In genomic region chr17:7572338-7572587, GRCh38 we compare ENCODE assay signal across 8 cellular contexts. TPM values are rescaled to one million over a fixed set of nuclear protein-coding genes. Genes with fewer than 3 reads are reported as not detected.
DNase-seq lines count a peak whose midpoint lies in the region; ATAC-seq and TF ChIP-seq lines count a peak whose summit lies in the region.

No MANE protein-coding gene starts in this region.

- ATAC-seq in GM18867 (IDR thresholded peaks at IDR 0.05; ENCODE audit: unreplicated experiment) (peak; percentile 86), GM19035 (IDR thresholded peaks at IDR 0.05; ENCODE audit: unreplicated experiment) (no peak)

- H3K4me3 ChIP-seq in Loucy (ENCODE audit: low read length, poor library complexity, severe bottlenecking) = peak overlapping the region; percentile 79
- peak overlapping the region; percentile 69 to 82 for H3K4me3 ChIP-seq in duodenal mucosa (ENCODE audit: low read depth in 1 of 2, low read length in 2 of 2)
- H3K4me3 ChIP-seq in neural progenitor cell = peak overlapping the region; percentile 42

- H3K4me3 Mint-ChIP-seq in neural progenitor cell = peak overlapping the region; percentile 100

- H3K36me3 ChIP-seq in Loucy (ENCODE audit: insufficient read depth, low read length) (peaks cover 54% of the 10 kb centered on the region), duodenal mucosa (ENCODE audit: control insufficient read depth in 1 of 2, insufficient read depth in 2 of 2, low read length in 2 of 2) (peaks cover 55 to 58% of the 10 kb centered on the region in 2 donors), neural progenitor cell (peaks cover 17% of the 10 kb centered on the region)

- H3K4me1 ChIP-seq in Loucy (ENCODE audit: insufficient read depth, low read length, poor library complexity, severe bottlenecking) (peaks cover 24% of the 10 kb centered on the region), duodenal mucosa (ENCODE audit: control insufficient read depth in 1 of 2, insufficient read depth in 2 of 2, low read length in 2 of 2) (peaks cover 36 to 41% of the 10 kb centered on the region in 2 donors), neural progenitor cell (peaks cover 17% of the 10 kb centered on the region)

- H3K27ac Mint-ChIP-seq in neural progenitor cell = peak overlapping the region; percentile 99

- H3K4me2 ChIP-seq in Loucy (ENCODE audit: low read depth, low read length, poor library complexity, severe bottlenecking) (peak overlapping the region; percentile 81), neural progenitor cell (peak overlapping the region; percentile 74)

- H3K79me2 ChIP-seq in Loucy (ENCODE audit: insufficient read depth, low read length) (peaks cover 70% of the 10 kb centered on the region), neural progenitor cell (ENCODE audit: low read depth) (peaks cover 54% of the 10 kb centered on the region)

- H3F3A ChIP-seq in Loucy (ENCODE audit: low read depth) = peaks cover 8% of the 10 kb centered on the region; the same call in 1 of the 2 replicates
- peaks cover 53% of the 10 kb centered on the region for H3F3A ChIP-seq in neural progenitor cell (ENCODE audit: low read depth)

- in situ Hi-C loops in GM13977 (cut with MboI; ENCODE audit: low pct_unique_long_range_greater_than_20kb, low sequenced_read_pairs, unreplicated experiment) = loop anchor here (25.0 kb wide), 1 partner anchor 210 kb away; the partner anchor contains the start of genes KCTD11 and TMEM95

- H3K9me3 Mint-ChIP-seq in neural progenitor cell = no peaks in the 10 kb centered on the region

- H4K20me1 ChIP-seq in Loucy (ENCODE audit: insufficient read depth, low read length, poor library complexity, severe bottlenecking) = peaks cover 44% of the 10 kb centered on the region
- peaks cover 45% of the 10 kb centered on the region for H4K20me1 ChIP-seq in neural progenitor cell (ENCODE audit: low read depth)

- H3K27me3 ChIP-seq in Loucy (ENCODE audit: insufficient read depth, low read length, poor library complexity, severe bottlenecking) (peaks cover 7% of the 10 kb centered on the region), duodenal mucosa (ENCODE audit: control insufficient read depth in 1 of 2, insufficient read depth in 2 of 2, low read length in 2 of 2) (no peaks in the 10 kb centered on the region), neural progenitor cell (no peaks in the 10 kb centered on the region)

- no peaks in the 10 kb centered on the region for H3K9me2 ChIP-seq in Loucy (replicated peaks; ENCODE audit: low read depth, low read length)

- H3K4me1 Mint-ChIP-seq in neural progenitor cell = peaks cover 36% of the 10 kb centered on the region

- TF ChIP-seq CTCF in Loucy (conservative IDR thresholded peaks at IDR 0.05; ENCODE audit: low read length) = no peak
- TF ChIP-seq CTCF in neural progenitor cell (IDR thresholded peaks at IDR 0.05) = no peak
- no peak for TF ChIP-seq CTCF in GM13977 (IDR thresholded peaks at IDR 0.05; ENCODE audit: extremely low read depth, insufficient read depth, missing control alignments)

- DNase-seq in neural progenitor cell (ENCODE audit: low spot score) = no peak
- no peak for DNase-seq in mesenteric fat pad (ENCODE audit: low spot score)
- DNase-seq in D341Med (ENCODE audit: low spot score) = no peak
- no peak for DNase-seq in GM13977 (ENCODE audit: low spot score)

- peaks cover 13% of the 10 kb centered on the region for H3K27me3 Mint-ChIP-seq in neural progenitor cell (ENCODE audit: insufficient read depth, low read depth)

- no peak overlapping the region for H2AFZ ChIP-seq in Loucy (ENCODE audit: low read length)
- peak overlapping the region; percentile 46 for H2AFZ ChIP-seq in neural progenitor cell (replicated peaks)

- H3K9me3 ChIP-seq in Loucy (ENCODE audit: insufficient read depth, low read depth, low read length) = no peaks in the 10 kb centered on the region
- H3K9me3 ChIP-seq in duodenal mucosa (ENCODE audit: control insufficient read depth in 1 of 2, low read length in 2 of 2) = no peaks in the 10 kb centered on the region
- H3K9me3 ChIP-seq in neural progenitor cell (ENCODE audit: low read depth) = no peaks in the 10 kb centered on the region

- H3K27ac ChIP-seq in duodenal mucosa (ENCODE audit: low read depth, low read length) = peak overlapping the region; percentile 88
- H3K27ac ChIP-seq in neural progenitor cell = peak overlapping the region; percentile 67

- H3K9ac ChIP-seq in Loucy (ENCODE audit: low read depth, low read length, poor library complexity, severe bottlenecking) (peak overlapping the region; percentile 81), duodenal mucosa (ENCODE audit: low read depth in 1 of 2, low read length in 2 of 2) (peak overlapping the region; percentile 61 to 84), neural progenitor cell (peak overlapping the region; percentile 44)

- peaks cover 48% of the 10 kb centered on the region for H3K36me3 Mint-ChIP-seq in neural progenitor cell

RNA-seq across cellular contexts. Expression of gene CD68, which starts 7.2 kb away (rescaled TPM):
- total RNA-seq in neural progenitor cell (ENCODE audit: low replicate concordance) (0.95 TPM in 1 of 2 replicates, not detected in the other), mesenteric fat pad (286 TPM)

RNA-seq across cellular contexts. Expression of gene SENP3, which starts 10.5 kb away (rescaled TPM):
- total RNA-seq in neural progenitor cell (ENCODE audit: low replicate concordance) (87.9 and 91.6 TPM in 2 replicates), mesenteric fat pad (48.7 TPM)

RNA-seq across cellular contexts. Expression of gene MPDU1, which starts 11.4 kb away (rescaled TPM):
- total RNA-seq in neural progenitor cell (ENCODE audit: low replicate concordance) = 167 and 177 TPM in 2 replicates
- 55.2 TPM for total RNA-seq in mesenteric fat pad

RNA-seq across cellular contexts. Expression of gene TNFSF13, which starts 13.7 kb away (rescaled TPM):
- total RNA-seq in neural progenitor cell (ENCODE audit: low replicate concordance) (0.37 TPM in 1 of 2 replicates, not detected in the other), mesenteric fat pad (26.3 TPM)

RNA-seq across cellular contexts. Expression of gene SOX15, which starts 17.6 kb away (rescaled TPM):
- total RNA-seq in neural progenitor cell (ENCODE audit: low replicate concordance) = 0.51 and 7.6 TPM in 2 replicates
- total RNA-seq in mesenteric fat pad = not detected

Comparison
In these comparisons a context has a peak if more than half of its experiments do, and no peak if none do; other contexts are left out.
1. RNA of gene CD68, which starts 7.2 kb away (total RNA-seq): 286 TPM in mesenteric fat pad (single experiment); 0.95 TPM in neural progenitor cell; every median in the first group is over 100 times any median in the second.
2. Peak in every context shown above with its lines, with median percentiles within 50 percentile points of each other: H3K4me3 ChIP-seq and H3K9ac ChIP-seq.